ENCODE assay signal across 11 cellular contexts in the genomic region with DNA sequence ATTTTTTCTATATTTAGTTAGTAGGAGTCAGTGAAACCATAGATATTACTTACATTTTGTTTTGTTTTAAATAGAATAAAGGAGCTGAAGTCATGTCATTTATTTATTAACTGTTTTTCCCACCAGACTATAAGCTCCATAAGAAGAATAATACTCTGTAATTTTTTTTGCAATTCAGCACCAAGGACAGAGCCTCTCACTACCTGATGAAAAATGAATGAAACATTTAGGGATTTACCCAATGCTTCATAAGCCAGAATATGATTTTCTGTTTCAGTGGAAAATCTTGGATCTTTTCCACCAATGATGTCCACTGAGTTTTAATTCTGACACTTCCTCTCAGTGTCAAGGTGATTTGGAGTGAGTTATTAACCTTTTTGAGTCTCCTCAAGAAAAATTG.
A peak's percentile ranks its signal among the peaks of the same experiment; 100 is the strongest.
DNase-seq lines count a peak whose midpoint lies in the region; ATAC-seq and TF ChIP-seq lines count a peak whose summit lies in the region.
"Had no signal": no experiment of that assay in that cellular context is flagged by ENCODE, and none has a peak within 500 bp of the region (broad histone marks: within the 10 kb centered on the region; RNA-seq: fewer than 3 reads in every experiment).

No MANE protein-coding gene starts in this region.

- no peaks in the 10 kb centered on the region for H4K20me1 ChIP-seq in neural cell (ENCODE audit: insufficient read depth)

- H3K4me2 ChIP-seq in neural cell (ENCODE audit: low read length), result no peak overlapping the region

- H3K27ac ChIP-seq in neural cell (ENCODE audit: low read length), result no peak overlapping the region
- no peak overlapping the region for H3K27ac ChIP-seq in adrenal gland
- no peak overlapping the region for H3K27ac ChIP-seq in psoas muscle

- H3K9me3 ChIP-seq in HAP-1 (no peaks in the 10 kb centered on the region), neural cell (ENCODE audit: low read length) (no peaks in the 10 kb centered on the region), adrenal gland (replicated peaks in 1 of 3) (no peaks in the 10 kb centered on the region), psoas muscle (no peaks in the 10 kb centered on the region)

- TF ChIP-seq RAD21 in neural cell (conservative IDR thresholded peaks at IDR 0.05), result no peak

- H3K4me3 ChIP-seq in HAP-1 (no peak overlapping the region), neural cell (ENCODE audit: low read length) (no peak overlapping the region), adrenal gland (no peak overlapping the region), psoas muscle (no peak overlapping the region)

- no peak for TF ChIP-seq POLR2A in adrenal gland (IDR thresholded peaks at IDR 0.05)

- DNase-seq in HAP-1 (ENCODE audit: low spot score in 2 of 2) (peak; percentile 12 to 18), NCI-H460 (ENCODE audit: extremely low read depth, low read depth) (peak; percentile 34), dermis microvascular lymphatic vessel endothelial cell (ENCODE audit: low read depth in 2 of 2) (peak; percentile 21 to 43), adrenal gland (no peak), psoas muscle (no peak)
- DNase-seq in stimulated activated naive CD4-positive, alpha-beta T cell (lab: John Stamatoyannopoulos, UW), result no peak
- DNase-seq in activated CD4-positive, alpha-beta T cell treated with anti-CD3 and anti-CD28 coated beads for 48 hours, result no peak
- DNase-seq: activated CD8-positive, alpha-beta memory T cell treated with anti-CD3 and anti-CD28 coated beads, Interleukin-2, amount 10 ng/mL, durations not matched to agents 7 days and 5 days; central memory CD4-positive, alpha-beta T cell; natural killer cell had no signal

- H3K27me3 ChIP-seq in HAP-1 (ENCODE audit: low read depth), result 0 out of 2 replicates have a peak, but pooled peaks cover 3% of the 10 kb centered on the region
- H3K27me3 ChIP-seq in neural cell (ENCODE audit: insufficient read depth, low read depth, low read length), result no peaks in the 10 kb centered on the region
- no peaks in the 10 kb centered on the region for H3K27me3 ChIP-seq in adrenal gland
- peaks cover 0 to 2% (median 0%) of the 10 kb centered on the region in 3 donors for H3K27me3 ChIP-seq in psoas muscle (ENCODE audit: insufficient read depth in 3 of 3, low read length in 2 of 3)

- ATAC-seq in psoas muscle, result no peak
- ATAC-seq: activated CD8-positive, alpha-beta memory T cell treated with anti-CD3 and anti-CD28 coated beads, Interleukin-2, amount 10 ng/mL, durations not matched to agents 7 days and 5 days; natural killer cell had no signal

- TF ChIP-seq CTCF in neural cell (IDR thresholded peaks at IDR 0.05; ENCODE audit: poor library complexity, severe bottlenecking) (no peak), adrenal gland (IDR thresholded peaks at IDR 0.05) (no peak), psoas muscle (IDR thresholded peaks at IDR 0.05) (no peak)

- in situ Hi-C loops in HAP-1 (cut with MboI; ENCODE audit: low sequenced_read_pairs), result no loop called here

- no peaks in the 10 kb centered on the region for H3K4me1 ChIP-seq in HAP-1
- H3K4me1 ChIP-seq in adrenal gland (replicated peaks in 1 of 2), result no peaks in the 10 kb centered on the region
- no peaks in the 10 kb centered on the region for H3K4me1 ChIP-seq in psoas muscle

- H2AFZ ChIP-seq in neural cell (ENCODE audit: low read depth, low read length), result no peak overlapping the region

- no peak for TF ChIP-seq EP300 in neural cell (conservative IDR thresholded peaks at IDR 0.05; ENCODE audit: poor library complexity, severe bottlenecking)

- no peaks in the 10 kb centered on the region for H3K79me2 ChIP-seq in neural cell (replicated peaks; ENCODE audit: insufficient read depth, low read length)

- no peaks in the 10 kb centered on the region for H3K9me2 ChIP-seq in neural cell (ENCODE audit: insufficient read depth, low read length)

- no peaks in the 10 kb centered on the region for H3K36me3 ChIP-seq in HAP-1 (replicated peaks)
- no peaks in the 10 kb centered on the region for H3K36me3 ChIP-seq in neural cell (ENCODE audit: insufficient read depth, low read length)
- no peaks in the 10 kb centered on the region for H3K36me3 ChIP-seq in adrenal gland (replicated peaks in 1 of 2)
- no peaks in the 10 kb centered on the region for H3K36me3 ChIP-seq in psoas muscle (ENCODE audit: insufficient read depth in 1 of 2, low read depth in 1 of 2)

- intact Hi-C loops in adrenal gland (cut with DNase I), result no loop called here
- intact Hi-C loops in psoas muscle (cut with DNase I), result no loop called here

- no peak overlapping the region for H3K9ac ChIP-seq in neural cell (ENCODE audit: low read length)

- no peaks in the 10 kb centered on the region for H3F3A ChIP-seq in neural cell (ENCODE audit: insufficient read depth, low read length, poor library complexity, severe bottlenecking)

TF ChIP-seq in neural cell, 6 proteins besides CTCF, POLR2A, EP300 and RAD21:
- TF ChIP-seq REST (IDR thresholded peaks at IDR 0.05; ENCODE audit: borderline replicate concordance) (peak; percentile 40), POLR2AphosphoS5 (IDR thresholded peaks at IDR 0.05) (no peak)
TF ChIP-seq in neural cell: peak in this region for 1.

Comparison
In these comparisons a context has a peak if more than half of its experiments do, and no peak if none do; other contexts are left out.
1. DNase-seq: peak in HAP-1 (2 of 2), NCI-H460 (single experiment) and dermis microvascular lymphatic vessel endothelial cell (2 of 2); none in adrenal gland (0 of 7), psoas muscle (0 of 2), stimulated activated naive CD4-positive, alpha-beta T cell (0 of 6) and activated CD4-positive, alpha-beta T cell treated with anti-CD3 and anti-CD28 coated beads for 48 hours (single experiment).